Comparison of ENCODE assay signal across 8 cellular contexts in genomic region chr2:38601463-38602135, GRCh38. TPM values are rescaled to one million over a fixed set of nuclear protein-coding genes. Genes with fewer than 3 reads are reported as not detected.
DNase-seq lines count a peak whose midpoint lies in the region; FAIRE-seq and TF ChIP-seq lines count a peak whose summit lies in the region.

No MANE protein-coding gene starts in this region.

- H3K27ac ChIP-seq in astrocyte (ENCODE audit: low read depth, low read length): peak overlapping the region; percentile 86

- H3K4me3 ChIP-seq in astrocyte (ENCODE audit: insufficient read depth, low read depth, low read length): peak overlapping the region; percentile 71

- H3K4me2 ChIP-seq in astrocyte (ENCODE audit: low read length): peak overlapping the region; percentile 96

- no peaks in the 10 kb centered on the region for H3K27me3 ChIP-seq in astrocyte (ENCODE audit: insufficient read depth, low read length)

- H3K4me1 Mint-ChIP-seq in astrocyte (ENCODE audit: low read depth, unreplicated experiment): peaks cover 22% of the 10 kb centered on the region

- H3K36me3 ChIP-seq in astrocyte (ENCODE audit: insufficient read depth, low read length): no peaks in the 10 kb centered on the region

- no peak for FAIRE-seq in astrocyte (lab: Jason Lieb, UNC)
- FAIRE-seq in GM12891 (lab: Jason Lieb, UNC): no peak

- DNase-seq in NCI-H1105 treated with DMSO at 0.1 percent for 48 hours (lab: John Stamatoyannopoulos, UW): peak; percentile 35
- no peak for DNase-seq in NCI-H1105 (lab: John Stamatoyannopoulos, UW)
- DNase-seq in KG1 (lab: John Stamatoyannopoulos, UW): peak; percentile 37
- DNase-seq in astrocyte (ENCODE audit: low read depth): peak; percentile 49
- DNase-seq in kidney tubule cell (ENCODE audit: low spot score): peak; percentile 47
- DNase-seq in superior temporal gyrus (ENCODE audit: extremely low spot score): peak; percentile 62
- DNase-seq in GM12891 (ENCODE audit: insufficient read length, low spot score): no peak
- no peak for DNase-seq in activated CD4-positive, CD25-positive, alpha-beta regulatory T cell (lab: John Stamatoyannopoulos, UW)

- H3K27me3 Mint-ChIP-seq in astrocyte (ENCODE audit: low read depth, unreplicated experiment): no peaks in the 10 kb centered on the region

- peak overlapping the region; percentile 78 for H3K27ac Mint-ChIP-seq in astrocyte (ENCODE audit: unreplicated experiment)

- TF ChIP-seq CTCF in astrocyte (IDR thresholded peaks at IDR 0.05; ENCODE audit: insufficient read depth, low read depth, low read length): no peak

- H3K9me3 Mint-ChIP-seq in astrocyte (ENCODE audit: unreplicated experiment): no peaks in the 10 kb centered on the region

- H3K36me3 Mint-ChIP-seq in astrocyte (ENCODE audit: low read depth, unreplicated experiment): no peaks in the 10 kb centered on the region

- peaks cover 58% of the 10 kb centered on the region for H3K79me2 ChIP-seq in astrocyte (ENCODE audit: insufficient read depth, low read length)

- peaks cover 43% of the 10 kb centered on the region for H4K20me1 ChIP-seq in astrocyte (ENCODE audit: insufficient read depth, low read length)

- peak overlapping the region; percentile 91 for H3K4me3 Mint-ChIP-seq in astrocyte (ENCODE audit: unreplicated experiment)

- H3K4me1 ChIP-seq in astrocyte (ENCODE audit: insufficient read depth, low read length): peaks cover 15% of the 10 kb centered on the region

- no peaks in the 10 kb centered on the region for H3K9me3 ChIP-seq in astrocyte (ENCODE audit: insufficient read depth, low read depth, low read length)

- no peak for TF ChIP-seq POLR2A in GM12891 (IDR thresholded peaks at IDR 0.05; ENCODE audit: low read depth, low read length)

- H3K9ac ChIP-seq in astrocyte (ENCODE audit: low read length): peak overlapping the region; percentile 94

- H2AFZ ChIP-seq in astrocyte (ENCODE audit: low read depth, low read length): peak overlapping the region; percentile 44

TF ChIP-seq in GM12891, 5 proteins besides CTCF, POLR2A, EP300 and RAD21:
- TF ChIP-seq POLR2AphosphoS5 (IDR thresholded peaks at IDR 0.05; ENCODE audit: low read depth, low read length): no peak
- TF ChIP-seq POU2F2 (IDR thresholded peaks at IDR 0.05; ENCODE audit: low read depth, low read length): no peak
- no peak for TF ChIP-seq PAX5 (IDR thresholded peaks at IDR 0.05; ENCODE audit: insufficient read depth, low read length, severe bottlenecking)
- no peak for TF ChIP-seq TAF1 (IDR thresholded peaks at IDR 0.05; ENCODE audit: low read depth, low read length)
- no peak for TF ChIP-seq SPI1 (IDR thresholded peaks at IDR 0.05; ENCODE audit: low read depth, low read length)

RNA-seq across cellular contexts. Expression of gene HNRNPLL, which starts 1.1 kb away (rescaled TPM):
- 55.9 and 57.5 TPM in 2 replicates for total RNA-seq in astrocyte
- 30.7 TPM for polyA plus RNA-seq in GM12891 (2012; ENCODE audit: low read depth, missing spikeins)

Comparison
In these comparisons a context has a peak if more than half of its experiments do, and no peak if none do; other contexts are left out.
1. DNase-seq: peak in NCI-H1105 treated with DMSO at 0.1 percent for 48 hours (single experiment), KG1 (single experiment), astrocyte (single experiment), kidney tubule cell (single experiment) and superior temporal gyrus (single experiment); none in NCI-H1105 (single experiment), GM12891 (single experiment) and activated CD4-positive, CD25-positive, alpha-beta regulatory T cell (0 of 4).